16 cellular contexts compared by ENCODE assay signal in the genomic region with DNA sequence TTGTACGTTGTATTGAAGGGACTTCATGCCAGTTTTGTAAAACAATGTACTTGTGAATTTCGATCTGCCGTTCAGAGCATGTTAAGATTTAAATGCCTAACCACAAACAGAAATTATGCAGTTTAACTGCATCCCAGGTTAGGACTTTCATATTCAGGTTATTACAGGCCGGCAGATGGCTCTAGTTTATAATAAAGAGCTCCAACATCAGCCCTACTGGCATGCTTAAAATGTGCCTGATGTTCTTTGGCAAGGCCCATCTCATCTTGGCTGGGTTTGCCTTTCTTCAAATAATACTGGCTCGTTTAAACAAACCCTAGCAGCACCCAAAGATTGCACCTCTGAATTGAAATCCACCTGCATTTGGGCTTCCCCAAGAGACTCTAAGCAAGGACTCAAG.
DNase-seq lines count a peak whose midpoint lies in the region; ATAC-seq and TF ChIP-seq lines count a peak whose summit lies in the region.
"Had no signal": no experiment of that assay in that cellular context is flagged by ENCODE, and none has a peak within 500 bp of the region (broad histone marks: within the 10 kb centered on the region; RNA-seq: fewer than 3 reads in every experiment).

No MANE protein-coding gene starts in this region.

- POLR2A ChIA-PET in CD4-positive, alpha-beta T cell (lab: Charles Lee): no interaction called here

- DNase-seq in DMS79 treated with DMSO at 0.1 percent for 48 hours (lab: John Stamatoyannopoulos, UW): peak; percentile 71
- peak; percentile 23 for DNase-seq in NCI-H1105 (lab: John Stamatoyannopoulos, UW)
- DNase-seq in coronary artery (ENCODE audit: low spot score): peak; percentile 61
- no peak for DNase-seq in sciatic nerve (ENCODE audit: low spot score)
- no peak for DNase-seq in COLO668 (lab: John Stamatoyannopoulos, UW; ENCODE audit: unreplicated experiment)
- DNase-seq in CD4-positive, alpha-beta T cell: no peak
- DNase-seq: activated CD4-positive, alpha-beta T cell treated with anti-CD3 and anti-CD28 coated beads, Interleukin-2, amount 50 U/mL, for 1 hour; NCI-H187; SIG-M5; stimulated activated naive B cell treated with anti-CD40 and anti-IgM and Interleukin-4, amounts not matched to agents 10 μg/mL and 1 μg/mL and 100 μg/mL, for 72 hours had no signal

- H3K9me3 Mint-ChIP-seq in CD4-positive, alpha-beta T cell: no peaks in the 10 kb centered on the region

- no peaks in the 10 kb centered on the region for H3K9me3 ChIP-seq in CD4-positive, alpha-beta T cell (ENCODE audit: control insufficient read depth, low read length)
- H3K9me3 ChIP-seq: gastroesophageal sphincter had no signal

- no peak overlapping the region for H3K4me3 ChIP-seq in coronary artery
- H3K4me3 ChIP-seq: gastroesophageal sphincter, skin epidermis had no signal

- intact Hi-C loops in sciatic nerve (cut with DNase I): no loop called here
- intact Hi-C loops in CD4-positive, alpha-beta T cell (cut with DNase I, micrococcal nuclease): no loop called here

- no peak overlapping the region for H3K4me3 Mint-ChIP-seq in CD4-positive, alpha-beta T cell
- H3K4me3 Mint-ChIP-seq: CD14-positive monocyte; memory B cell; stimulated activated naive B cell treated with anti-CD40 and anti-IgM and Interleukin-4, amounts not matched to agents 10 μg/mL and 1 μg/mL and 100 μg/mL, for 72 hours had no signal

- H3K4me1 Mint-ChIP-seq in CD4-positive, alpha-beta T cell (ENCODE audit: low read depth): no peaks in the 10 kb centered on the region
- H3K4me1 Mint-ChIP-seq: CD14-positive monocyte, memory B cell had no signal

- peak overlapping the region in 1 of 2 donors; percentile 30 for H3K27ac ChIP-seq in coronary artery
- H3K27ac ChIP-seq in CD4-positive, alpha-beta T cell (ENCODE audit: low read depth, low read length): no peak overlapping the region
- H3K27ac ChIP-seq: gastroesophageal sphincter, skin epidermis had no signal

- ATAC-seq in sciatic nerve (peak; percentile 75), HG03175 (IDR thresholded peaks at IDR 0.05; ENCODE audit: unreplicated experiment) (no peak)
- no peak for ATAC-seq in CD4-positive, alpha-beta T cell (ENCODE audit: poor library complexity)
- ATAC-seq: gastroesophageal sphincter; HCT116; stimulated activated naive B cell treated with anti-CD40 and anti-IgM and Interleukin-4, amounts not matched to agents 10 μg/mL and 1 μg/mL and 100 μg/mL, for 72 hours had no signal

- no peaks in the 10 kb centered on the region for H3K36me3 Mint-ChIP-seq in CD4-positive, alpha-beta T cell (ENCODE audit: low read depth)
- H3K36me3 Mint-ChIP-seq: CD14-positive monocyte; memory B cell; stimulated activated naive B cell treated with anti-CD40 and anti-IgM and Interleukin-4, amounts not matched to agents 10 μg/mL and 1 μg/mL and 100 μg/mL, for 72 hours had no signal

- CTCF ChIA-PET in CD4-positive, alpha-beta T cell (lab: Charles Lee): no interaction called here

- no peak for TF ChIP-seq CTCF in coronary artery (IDR thresholded peaks at IDR 0.05)
- TF ChIP-seq CTCF in CD4-positive, alpha-beta T cell (IDR thresholded peaks at IDR 0.05): no peak

- H3K27me3 Mint-ChIP-seq in CD4-positive, alpha-beta T cell: no peaks in the 10 kb centered on the region

- H3K27me3 ChIP-seq in CD4-positive, alpha-beta T cell (ENCODE audit: control insufficient read depth, insufficient read depth, low read length): no peaks in the 10 kb centered on the region
- H3K27me3 ChIP-seq: gastroesophageal sphincter had no signal

- no peak overlapping the region for H3K27ac Mint-ChIP-seq in CD4-positive, alpha-beta T cell
- H3K27ac Mint-ChIP-seq: memory B cell; stimulated activated naive B cell treated with anti-CD40 and anti-IgM and Interleukin-4, amounts not matched to agents 10 μg/mL and 1 μg/mL and 100 μg/mL, for 72 hours had no signal

Comparison
In these comparisons a context has a peak if more than half of its experiments do, and no peak if none do; other contexts are left out.
1. DNase-seq: peak in DMS79 treated with DMSO at 0.1 percent for 48 hours (single experiment), NCI-H1105 (single experiment) and coronary artery (single experiment); none in sciatic nerve (single experiment), COLO668 (single experiment) and CD4-positive, alpha-beta T cell (0 of 10).